ENCODE assay signal across 1 cellular context in genomic region chr11:80173487-80174136, GRCh38.
TF ChIP-seq lines count a peak whose summit lies in the region.

No MANE protein-coding gene starts in this region.

TF ChIP-seq in GM23338, 12 proteins besides CTCF, POLR2A, EP300 and RAD21 (continued from another document):
- TF ChIP-seq ZNF462 (CRISPR knock-in tag; IDR thresholded peaks at IDR 0.05) = no peak
